ENCODE assay signal across 15 cellular contexts in the genomic region with DNA sequence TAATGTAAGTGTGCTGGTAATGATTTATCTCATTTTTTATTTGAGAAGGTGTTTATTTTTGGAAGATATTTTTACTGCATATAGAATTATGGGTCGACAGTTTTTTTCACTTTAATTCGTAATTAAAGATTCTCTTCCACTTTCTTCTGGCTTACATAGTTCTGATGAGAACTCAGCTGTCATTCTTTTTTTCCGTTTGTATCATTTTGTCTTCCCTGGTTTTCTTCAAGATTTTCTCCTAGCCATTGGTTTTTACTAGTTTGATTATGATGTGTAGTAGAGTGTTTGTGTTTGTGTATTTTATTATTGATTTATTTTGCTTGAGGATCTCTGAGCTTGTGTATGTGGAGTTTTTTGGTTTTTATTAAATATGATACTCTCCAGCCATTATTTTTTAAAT. TPM values are rescaled to one million over a fixed set of nuclear protein-coding genes. Genes with fewer than 3 reads are reported as not detected.
DNase-seq lines count a peak whose midpoint lies in the region; ATAC-seq and TF ChIP-seq lines count a peak whose summit lies in the region.
"Had no signal": no experiment of that assay in that cellular context is flagged by ENCODE, and none has a peak within 500 bp of the region (broad histone marks: within the 10 kb centered on the region; RNA-seq: fewer than 3 reads in every experiment).

No MANE protein-coding gene starts in this region.

- WGBS in GM23248 (ENCODE audit: low coverage in 1 of 2, low lambda C conversion rate in 2 of 2, missing lambda C conversion rate in 2 of 2), 2 experiments = 96 to 100% methylated on average over 3 of the region's 3 CpGs

- no peak overlapping the region for H2AFZ ChIP-seq in GM23248

- 0 out of 2 replicates have a peak, but pooled peaks cover 11% of the 10 kb centered on the region for H3K79me2 ChIP-seq in GM23248 (ENCODE audit: insufficient read depth)

- no peak for TF ChIP-seq POLR2A in erythroblast (IDR thresholded peaks at IDR 0.05; ENCODE audit: low read length)

- POLR2A ChIA-PET in HEK293 (lab: Yijun Ruan, JAX) = no interaction called here

- H3K27ac ChIP-seq in GM23248 = no peak overlapping the region
- H3K27ac ChIP-seq in HEK293 (ENCODE audit: extremely low read depth, low read depth, low read length) = no peak overlapping the region
- H3K27ac ChIP-seq: A549, C4-2B, HL-60 had no signal

- no peak for TF ChIP-seq CTCF in HEK293 (tag by site-specific recombination; IDR thresholded peaks at IDR 0.05)

- CTCF ChIA-PET in HEK293 (lab: Yijun Ruan, JAX) = interaction anchor here (0.6 to 0.8 kb wide), 3 partner anchors 11 to 35 kb away, joined by 3 read pairs; no protein-coding TSS in a partner anchor

- no peak overlapping the region for H3K9ac ChIP-seq in GM23248

- H3F3A ChIP-seq in GM23248 (ENCODE audit: insufficient read depth) = no peaks in the 10 kb centered on the region

- no peaks in the 10 kb centered on the region for H3K4me1 ChIP-seq in GM23248 (ENCODE audit: insufficient read depth)
- no peaks in the 10 kb centered on the region for H3K4me1 ChIP-seq in HEK293 (ENCODE audit: control insufficient read depth, insufficient read depth, low read length)
- H3K4me1 ChIP-seq: A549, BE2C had no signal

- no peaks in the 10 kb centered on the region for H3K9me2 ChIP-seq in GM23248 (ENCODE audit: insufficient read depth)

- H3K4me3 ChIP-seq in GM23248 (no peak overlapping the region), HEK293 (ENCODE audit: low read depth, low read length) (no peak overlapping the region)
- H3K4me3 ChIP-seq: A549 had no signal

- in situ Hi-C loops in GM23248 (cut with MboI) = no loop called here

- no peaks in the 10 kb centered on the region for H3K27me3 ChIP-seq in GM23248 (replicated peaks; ENCODE audit: insufficient read depth)
- H3K27me3 ChIP-seq: BE2C had no signal

- peak; percentile 3 for DNase-seq in GM23248
- peak; percentile 18 for DNase-seq in amniotic epithelial cell (ENCODE audit: low read depth)
- DNase-seq in erythroblast (lab: John Stamatoyannopoulos, UW) = peak; percentile 2 to 3
- DNase-seq in retina = no peak
- DNase-seq: BE2C; CD4-positive, alpha-beta memory T cell; COR-L47; DMS153; GF-D8 had no signal

- H3K4me2 ChIP-seq in GM23248 (ENCODE audit: unreplicated experiment) = no peak overlapping the region
- H3K4me2 ChIP-seq: A549 had no signal

- H3K36me3 ChIP-seq in GM23248 (ENCODE audit: low read depth) = no peaks in the 10 kb centered on the region; the same call in 1 of the 2 replicates
- H3K36me3 ChIP-seq in HEK293 (ENCODE audit: control insufficient read depth in 2 of 2, insufficient read depth in 1 of 2, low read length in 2 of 2) = peaks cover 17 to 42% of the 10 kb centered on the region in 2 experiments; a peak in 2 of 3 replicates

- peaks cover 4% of the 10 kb centered on the region for H3K9me3 ChIP-seq in GM23248 (ENCODE audit: low read depth)
- H3K9me3 ChIP-seq in HEK293 (ENCODE audit: control insufficient read depth, insufficient read depth, low read depth, low read length) = no peaks in the 10 kb centered on the region
- H3K9me3 ChIP-seq: BE2C had no signal

- no peaks in the 10 kb centered on the region for H4K20me1 ChIP-seq in GM23248 (ENCODE audit: insufficient read depth)

- no peak for ATAC-seq in GM18858 (IDR thresholded peaks at IDR 0.05; ENCODE audit: unreplicated experiment)
- ATAC-seq: A549, HCT116 had no signal

TF ChIP-seq in HEK293, 187 proteins besides CTCF, POLR2A, EP300 and RAD21 (continues in another document):
- no peak for TF ChIP-seq ZNF202 (tag by site-specific recombination; IDR thresholded peaks at IDR 0.05; ENCODE audit: borderline replicate concordance)
- no peak for TF ChIP-seq ZNF76 (tag by site-specific recombination; IDR thresholded peaks at IDR 0.05; ENCODE audit: borderline replicate concordance, low read depth)
- TF ChIP-seq, protein P1, sequence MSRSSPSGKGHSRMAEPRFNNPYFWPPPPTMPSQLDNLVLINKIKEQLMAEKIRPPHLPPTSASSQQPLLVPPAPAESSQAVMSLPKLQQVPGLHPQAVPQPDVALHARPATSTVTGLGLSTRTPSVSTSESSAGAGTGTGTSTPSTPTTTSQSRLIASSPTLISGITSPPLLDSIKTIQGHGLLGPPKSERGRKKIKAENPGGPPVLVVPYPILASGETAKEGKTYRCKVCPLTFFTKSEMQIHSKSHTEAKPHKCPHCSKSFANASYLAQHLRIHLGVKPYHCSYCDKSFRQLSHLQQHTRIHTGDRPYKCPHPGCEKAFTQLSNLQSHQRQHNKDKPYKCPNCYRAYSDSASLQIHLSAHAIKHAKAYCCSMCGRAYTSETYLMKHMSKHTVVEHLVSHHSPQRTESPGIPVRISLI (tag by site-specific recombination; IDR thresholded peaks at IDR 0.05) = no peak
- no peak for TF ChIP-seq BCL11A (tag by site-specific recombination; IDR thresholded peaks at IDR 0.05; ENCODE audit: low read depth)
- no peak for TF ChIP-seq ZNF302 (tag by site-specific recombination; IDR thresholded peaks at IDR 0.05; ENCODE audit: low read depth)
- TF ChIP-seq KLF10 (tag by site-specific recombination; IDR thresholded peaks at IDR 0.05) = no peak
- TF ChIP-seq ZNF624 (tag by site-specific recombination; IDR thresholded peaks at IDR 0.05) = no peak
- no peak for TF ChIP-seq ZNF140 (tag by site-specific recombination; IDR thresholded peaks at IDR 0.05)
- no peak for TF ChIP-seq HOXD13 (CRISPR knock-in tag; IDR thresholded peaks at IDR 0.05; ENCODE audit: borderline replicate concordance)
- TF ChIP-seq, protein P2, sequence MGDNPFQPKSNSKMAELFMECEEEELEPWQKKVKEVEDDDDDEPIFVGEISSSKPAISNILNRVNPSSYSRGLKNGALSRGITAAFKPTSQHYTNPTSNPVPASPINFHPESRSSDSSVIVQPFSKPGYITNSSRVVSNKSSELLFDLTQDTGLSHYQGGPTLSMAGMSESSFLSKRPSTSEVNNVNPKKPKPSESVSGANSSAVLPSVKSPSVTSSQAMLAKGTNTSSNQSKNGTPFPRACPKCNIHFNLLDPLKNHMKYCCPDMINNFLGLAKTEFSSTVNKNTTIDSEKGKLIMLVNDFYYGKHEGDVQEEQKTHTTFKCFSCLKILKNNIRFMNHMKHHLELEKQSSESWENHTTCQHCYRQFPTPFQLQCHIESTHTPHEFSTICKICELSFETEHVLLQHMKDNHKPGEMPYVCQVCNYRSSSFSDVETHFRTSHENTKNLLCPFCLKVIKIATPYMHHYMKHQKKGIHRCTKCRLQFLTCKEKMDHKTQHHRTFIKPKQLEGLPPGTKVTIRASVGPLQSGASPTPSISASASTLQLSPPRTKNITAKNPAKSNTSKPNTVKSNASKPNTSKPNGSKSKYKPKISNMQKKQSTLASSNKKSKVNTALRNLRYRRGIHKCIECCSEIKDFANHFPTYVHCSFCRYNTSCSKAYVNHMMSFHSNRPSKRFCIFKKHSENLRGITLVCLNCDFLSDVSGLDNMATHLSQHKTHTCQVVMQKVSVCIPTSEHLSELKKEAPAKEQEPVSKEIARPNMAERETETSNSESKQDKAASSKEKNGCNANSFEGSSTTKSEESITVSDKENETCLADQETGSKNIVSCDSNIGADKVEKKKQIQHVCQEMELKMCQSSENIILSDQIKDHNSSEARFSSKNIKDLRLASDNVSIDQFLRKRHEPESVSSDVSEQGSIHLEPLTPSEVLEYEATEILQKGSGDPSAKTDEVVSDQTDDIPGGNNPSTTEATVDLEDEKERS (tag by site-specific recombination; IDR thresholded peaks at IDR 0.05) = 0 out of 2 replicates have a peak, but pooled peaks have one; percentile 61
- peak; percentile 35; the same call in 1 of the 2 replicates for TF ChIP-seq ZNF549 (tag by site-specific recombination; IDR thresholded peaks at IDR 0.05)
- TF ChIP-seq ZBTB48 (tag by site-specific recombination; IDR thresholded peaks at IDR 0.05) = no peak
- TF ChIP-seq ZNF121 (tag by site-specific recombination; IDR thresholded peaks at IDR 0.05) = no peak
- TF ChIP-seq ZNF585B (tag by site-specific recombination; IDR thresholded peaks at IDR 0.05) = peak; percentile 60
- no peak for TF ChIP-seq ZNF544 (tag by site-specific recombination; IDR thresholded peaks at IDR 0.05)
- TF ChIP-seq ZNF610 (tag by site-specific recombination; IDR thresholded peaks at IDR 0.05; ENCODE audit: borderline replicate concordance) = peak; percentile 49; the same call in 1 of the 2 replicates
- TF ChIP-seq ZNF558 (tag by site-specific recombination; IDR thresholded peaks at IDR 0.05) = peak; percentile 35; the same call in 1 of the 2 replicates
- no peak; the same call in 1 of the 2 replicates for TF ChIP-seq ZNF221 (tag by site-specific recombination; IDR thresholded peaks at IDR 0.05; ENCODE audit: borderline replicate concordance)
- no peak for TF ChIP-seq ZNF335 (tag by site-specific recombination; conservative IDR thresholded peaks at IDR 0.05)
- no peak for TF ChIP-seq ZNF248 (tag by site-specific recombination; IDR thresholded peaks at IDR 0.05)
- no peak for TF ChIP-seq ZNF501 (tag by site-specific recombination; IDR thresholded peaks at IDR 0.05)
- no peak for TF ChIP-seq OVOL3 (tag by site-specific recombination; IDR thresholded peaks at IDR 0.05)
- TF ChIP-seq ZXDB (tag by site-specific recombination; IDR thresholded peaks at IDR 0.05) = peak; percentile 31; the same call in 1 of the 2 replicates
- TF ChIP-seq TRIM28 (IDR thresholded peaks at IDR 0.05; ENCODE audit: borderline replicate concordance, low read length) = peak; percentile 57; the same call in 1 of the 2 replicates
- no peak for TF ChIP-seq ZBTB20 (tag by site-specific recombination; IDR thresholded peaks at IDR 0.05)
- peak; percentile 35; the same call in 1 of the 2 replicates for TF ChIP-seq ZNF2 (tag by site-specific recombination; IDR thresholded peaks at IDR 0.05)
- no peak for TF ChIP-seq ZNF292 (tag by site-specific recombination; IDR thresholded peaks at IDR 0.05; ENCODE audit: borderline replicate concordance, low read depth)
- no peak for TF ChIP-seq ZNF654 (tag by site-specific recombination; IDR thresholded peaks at IDR 0.05; ENCODE audit: low read depth)
- TF ChIP-seq ZNF114 (tag by site-specific recombination; IDR thresholded peaks at IDR 0.05) = no peak
- no peak for TF ChIP-seq ZNF341 (tag by site-specific recombination; IDR thresholded peaks at IDR 0.05; ENCODE audit: low read depth)

RNA-seq across cellular contexts. Expression of a gene that starts 21.7 kb away (rescaled TPM):
- total RNA-seq in GM23248 (2014; rRNA removed; shearing (Covaris generic)) = 4.3 and 6.1 TPM in 2 replicates
- polyA plus RNA-seq in GM23248 (2016; fragmentation: Nextera tagmentation; extraction: Ambion mirVana) = 4.6 and 7.3 TPM in 2 replicates

RNA-seq across cellular contexts. Expression of a gene that starts 21.8 kb away (rescaled TPM):
- 4.6 and 7.0 TPM in 2 replicates for total RNA-seq in GM23248 (2014; rRNA removed; shearing (Covaris generic))
- 3.0 and 3.8 TPM in 2 replicates for polyA plus RNA-seq in GM23248 (2016; fragmentation: Nextera tagmentation; extraction: Ambion mirVana)
